In the genomic region with DNA sequence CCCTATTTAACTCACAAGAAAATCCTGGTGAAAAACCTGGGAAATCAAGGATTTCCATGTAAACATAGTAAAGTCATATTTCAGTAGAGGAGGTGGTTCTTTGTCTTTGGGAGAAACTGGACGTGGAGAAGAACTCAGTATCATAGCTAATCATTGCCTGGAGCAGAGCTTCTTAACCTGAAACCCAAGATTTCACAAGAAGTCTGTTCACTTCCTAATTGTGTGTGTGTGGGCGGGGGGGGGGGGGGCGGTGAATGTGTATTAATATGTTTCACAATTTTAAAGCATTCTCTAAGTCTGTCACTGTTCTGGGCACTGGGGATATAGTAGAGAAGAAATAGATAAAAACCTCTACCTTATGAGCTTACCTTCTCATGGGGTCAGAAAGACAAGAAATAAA, we compare ENCODE assay signal across 1 cellular context.
TF ChIP-seq lines count a peak whose summit lies in the region.

No MANE protein-coding gene starts in this region.

TF ChIP-seq in GM23338, 12 proteins besides CTCF, POLR2A, EP300 and RAD21 (continued from another document):
- TF ChIP-seq ZNF462 (CRISPR knock-in tag; IDR thresholded peaks at IDR 0.05) (no peak), ZNF331 (CRISPR knock-in tag; IDR thresholded peaks at IDR 0.05; ENCODE audit: low read depth) (no peak), EZH2phosphoT487 (IDR thresholded peaks at IDR 0.05; ENCODE audit: unreplicated experiment) (no peak), EZH2 (IDR thresholded peaks at IDR 0.05; ENCODE audit: low read depth, unreplicated experiment) (no peak), CREB1 (CRISPR knock-in tag; IDR thresholded peaks at IDR 0.05; ENCODE audit: low read depth) (no peak)
- TF ChIP-seq, protein P1, sequence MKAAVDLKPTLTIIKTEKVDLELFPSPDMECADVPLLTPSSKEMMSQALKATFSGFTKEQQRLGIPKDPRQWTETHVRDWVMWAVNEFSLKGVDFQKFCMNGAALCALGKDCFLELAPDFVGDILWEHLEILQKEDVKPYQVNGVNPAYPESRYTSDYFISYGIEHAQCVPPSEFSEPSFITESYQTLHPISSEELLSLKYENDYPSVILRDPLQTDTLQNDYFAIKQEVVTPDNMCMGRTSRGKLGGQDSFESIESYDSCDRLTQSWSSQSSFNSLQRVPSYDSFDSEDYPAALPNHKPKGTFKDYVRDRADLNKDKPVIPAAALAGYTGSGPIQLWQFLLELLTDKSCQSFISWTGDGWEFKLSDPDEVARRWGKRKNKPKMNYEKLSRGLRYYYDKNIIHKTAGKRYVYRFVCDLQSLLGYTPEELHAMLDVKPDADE (IDR thresholded peaks at IDR 0.05), result no peak
- TF ChIP-seq, protein P2, sequence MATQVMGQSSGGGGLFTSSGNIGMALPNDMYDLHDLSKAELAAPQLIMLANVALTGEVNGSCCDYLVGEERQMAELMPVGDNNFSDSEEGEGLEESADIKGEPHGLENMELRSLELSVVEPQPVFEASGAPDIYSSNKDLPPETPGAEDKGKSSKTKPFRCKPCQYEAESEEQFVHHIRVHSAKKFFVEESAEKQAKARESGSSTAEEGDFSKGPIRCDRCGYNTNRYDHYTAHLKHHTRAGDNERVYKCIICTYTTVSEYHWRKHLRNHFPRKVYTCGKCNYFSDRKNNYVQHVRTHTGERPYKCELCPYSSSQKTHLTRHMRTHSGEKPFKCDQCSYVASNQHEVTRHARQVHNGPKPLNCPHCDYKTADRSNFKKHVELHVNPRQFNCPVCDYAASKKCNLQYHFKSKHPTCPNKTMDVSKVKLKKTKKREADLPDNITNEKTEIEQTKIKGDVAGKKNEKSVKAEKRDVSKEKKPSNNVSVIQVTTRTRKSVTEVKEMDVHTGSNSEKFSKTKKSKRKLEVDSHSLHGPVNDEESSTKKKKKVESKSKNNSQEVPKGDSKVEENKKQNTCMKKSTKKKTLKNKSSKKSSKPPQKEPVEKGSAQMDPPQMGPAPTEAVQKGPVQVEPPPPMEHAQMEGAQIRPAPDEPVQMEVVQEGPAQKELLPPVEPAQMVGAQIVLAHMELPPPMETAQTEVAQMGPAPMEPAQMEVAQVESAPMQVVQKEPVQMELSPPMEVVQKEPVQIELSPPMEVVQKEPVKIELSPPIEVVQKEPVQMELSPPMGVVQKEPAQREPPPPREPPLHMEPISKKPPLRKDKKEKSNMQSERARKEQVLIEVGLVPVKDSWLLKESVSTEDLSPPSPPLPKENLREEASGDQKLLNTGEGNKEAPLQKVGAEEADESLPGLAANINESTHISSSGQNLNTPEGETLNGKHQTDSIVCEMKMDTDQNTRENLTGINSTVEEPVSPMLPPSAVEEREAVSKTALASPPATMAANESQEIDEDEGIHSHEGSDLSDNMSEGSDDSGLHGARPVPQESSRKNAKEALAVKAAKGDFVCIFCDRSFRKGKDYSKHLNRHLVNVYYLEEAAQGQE (IDR thresholded peaks at IDR 0.05; ENCODE audit: unreplicated experiment), result no peak
